Comparison of ENCODE assay signal across 8 cellular contexts in genomic region chr3:32105291-32106131, GRCh38. TPM values are rescaled to one million over a fixed set of nuclear protein-coding genes. Genes with fewer than 3 reads are reported as not detected.
DNase-seq lines count a peak whose midpoint lies in the region; ATAC-seq and TF ChIP-seq lines count a peak whose summit lies in the region.

No MANE protein-coding gene starts in this region.

- intact Hi-C loops in OCI-LY7 (cut with micrococcal nuclease; ENCODE audit: unreplicated experiment) = loop anchor here (2.0 kb wide), 1 partner anchor 79 kb away; no protein-coding TSS in a partner anchor

- peak overlapping the region; percentile 94 for H3K4me2 ChIP-seq in DND-41 (ENCODE audit: insufficient read depth, low read length)
- peak overlapping the region; percentile 99 for H3K4me2 ChIP-seq in OCI-LY7 (ENCODE audit: low read length)

- H2AFZ ChIP-seq in DND-41 (ENCODE audit: low read depth, low read length) (peak overlapping the region; percentile 99), OCI-LY7 (ENCODE audit: low read length) (peak overlapping the region; percentile 93)

- H3K79me2 ChIP-seq in DND-41 (ENCODE audit: insufficient read depth, low read length) = peaks cover 40% of the 10 kb centered on the region
- peaks cover 16% of the 10 kb centered on the region; the same call in 1 of the 2 replicates for H3K79me2 ChIP-seq in OCI-LY7 (ENCODE audit: insufficient read depth, low read depth, low read length)

- no peak for TF ChIP-seq CTCF in DND-41 (IDR thresholded peaks at IDR 0.05; ENCODE audit: borderline replicate concordance, extremely low read depth, low read length, poor library complexity, severe bottlenecking)
- no peak for TF ChIP-seq CTCF in OCI-LY7 (conservative IDR thresholded peaks at IDR 0.05; ENCODE audit: low read length)
- no peak for TF ChIP-seq CTCF in neutrophil (IDR thresholded peaks at IDR 0.05)

- H3K27me3 ChIP-seq in DND-41 (ENCODE audit: insufficient read depth, low read length, poor library complexity) (no peaks in the 10 kb centered on the region), neutrophil (no peaks in the 10 kb centered on the region)
- H3K27me3 ChIP-seq in effector memory CD4-positive, alpha-beta T cell (replicated peaks; ENCODE audit: control insufficient read depth, insufficient read depth, low read length, poor library complexity, severe bottlenecking) = no peaks in the 10 kb centered on the region

- CTCF ChIA-PET in OCI-LY7 (lab: Charles Lee; ENCODE audit: unreplicated experiment) = no interaction called here

- BruUV-seq in OCI-LY7 (replicated peaks; lab: Mats Ljungman, UMichigan) = no TSS peak

- peak overlapping the region; percentile 83 for H3K27ac ChIP-seq in DND-41 (ENCODE audit: low read length)
- no peak overlapping the region for H3K27ac ChIP-seq in OCI-LY7 (ENCODE audit: low read depth, low read length, poor library complexity, severe bottlenecking)
- no peak overlapping the region for H3K27ac ChIP-seq in effector memory CD4-positive, alpha-beta T cell (ENCODE audit: insufficient read depth, low read length, poor library complexity, severe bottlenecking)
- no peak overlapping the region for H3K27ac ChIP-seq in neutrophil

- peak overlapping the region; percentile 78 for H3K9ac ChIP-seq in DND-41 (ENCODE audit: low read depth, low read length)

- H3K4me1 ChIP-seq in DND-41 (ENCODE audit: insufficient read depth, low read length) (peaks cover 42% of the 10 kb centered on the region), OCI-LY7 (ENCODE audit: insufficient read depth, low read length, poor library complexity, severe bottlenecking) (peaks cover 12% of the 10 kb centered on the region), neutrophil (ENCODE audit: control insufficient read depth in 1 of 2, insufficient read depth in 1 of 2, low read depth in 1 of 2, low read length in 1 of 2) (peaks cover 11 to 14% of the 10 kb centered on the region in 2 experiments)
- peaks cover 3% of the 10 kb centered on the region for H3K4me1 ChIP-seq in effector memory CD4-positive, alpha-beta T cell (ENCODE audit: control insufficient read depth, insufficient read depth, low read length, poor library complexity, severe bottlenecking)

- peaks cover 25% of the 10 kb centered on the region for H3K9me3 ChIP-seq in DND-41 (ENCODE audit: insufficient read depth, low read length, severe bottlenecking)
- H3K9me3 ChIP-seq in OCI-LY7 (ENCODE audit: low read length) = peaks cover 22% of the 10 kb centered on the region; the same call in 1 of the 2 replicates
- peaks cover 5% of the 10 kb centered on the region for H3K9me3 ChIP-seq in effector memory CD4-positive, alpha-beta T cell (ENCODE audit: control insufficient read depth, low read length)
- peaks cover 2% of the 10 kb centered on the region for H3K9me3 ChIP-seq in neutrophil

- POLR2A ChIA-PET in OCI-LY7 (lab: Charles Lee) = interaction anchor here (0.6 to 1.5 kb wide), 4 partner anchors 23 to 574 kb away, joined by 3 to 4 read pairs (median 4); no protein-coding TSS in a partner anchor

- no peak for DNase-seq in DND-41
- DNase-seq in OCI-LY7 (ENCODE audit: low spot score) = no peak
- DNase-seq in effector memory CD4-positive, alpha-beta T cell = no peak
- no peak for DNase-seq in NCI-H2081 treated with DMSO at 0.1 percent for 48 hours (lab: John Stamatoyannopoulos, UW)
- no peak for DNase-seq in NCI-H2196 (lab: John Stamatoyannopoulos, UW; ENCODE audit: unreplicated experiment)

- H3K4me3 ChIP-seq in DND-41 (ENCODE audit: low read depth in 1 of 2, low read length in 2 of 2) = peak overlapping the region in 1 of 2 experiments; percentile 86; a peak in 2 of 4 replicates
- peak overlapping the region; percentile 93 for H3K4me3 ChIP-seq in OCI-LY7 (ENCODE audit: low read depth, low read length, poor library complexity, severe bottlenecking)
- peak overlapping the region; percentile 91 for H3K4me3 ChIP-seq in effector memory CD4-positive, alpha-beta T cell (ENCODE audit: insufficient read depth, low read depth, low read length, poor library complexity, severe bottlenecking)
- H3K4me3 ChIP-seq in neutrophil (ENCODE audit: low read depth in 1 of 2, low read length in 1 of 2) = peak overlapping the region; percentile 72 to 75

- peaks cover 6% of the 10 kb centered on the region; the same call in 1 of the 2 replicates for H4K20me1 ChIP-seq in DND-41 (ENCODE audit: insufficient read depth, low read length)
- H4K20me1 ChIP-seq in OCI-LY7 (ENCODE audit: insufficient read depth, low read length) = no peaks in the 10 kb centered on the region

- ATAC-seq in DND-41 (ENCODE audit: insufficient read depth, low read depth) = no peak
- ATAC-seq in HG02588 (IDR thresholded peaks at IDR 0.05; ENCODE audit: unreplicated experiment) = no peak
- ATAC-seq in GM21390 (IDR thresholded peaks at IDR 0.05; ENCODE audit: unreplicated experiment) = no peak

- no peaks in the 10 kb centered on the region for H3K9me2 ChIP-seq in OCI-LY7 (ENCODE audit: insufficient read depth, low read length)

- H3K36me3 ChIP-seq in DND-41 (ENCODE audit: insufficient read depth, low read length) = 0 out of 2 replicates have a peak, but pooled peaks cover 3% of the 10 kb centered on the region
- no peaks in the 10 kb centered on the region; the same call in 1 of the 2 replicates for H3K36me3 ChIP-seq in OCI-LY7 (ENCODE audit: insufficient read depth, low read length)
- no peaks in the 10 kb centered on the region for H3K36me3 ChIP-seq in effector memory CD4-positive, alpha-beta T cell (ENCODE audit: control insufficient read depth, insufficient read depth, low read length)
- H3K36me3 ChIP-seq in neutrophil = no peaks in the 10 kb centered on the region

RNA-seq across cellular contexts. Expression of gene GPD1L, which starts 0.9 kb away (rescaled TPM):
- 27.5 and 30.4 TPM in 2 replicates for total RNA-seq in OCI-LY7 (2014; rRNA removed; shearing (Covaris generic))
- total RNA-seq in OCI-LY7 (2022) = 29.2 and 34.6 TPM in 2 replicates
